ENCODE assay signal across 1 cellular context in genomic region chr14:51104467-51104866, GRCh38.
TF ChIP-seq lines count a peak whose summit lies in the region.

No MANE protein-coding gene starts in this region.

TF ChIP-seq in WTC11, 78 proteins besides CTCF, POLR2A, EP300 and RAD21 (continued from another document):
- TF ChIP-seq, protein P1, sequence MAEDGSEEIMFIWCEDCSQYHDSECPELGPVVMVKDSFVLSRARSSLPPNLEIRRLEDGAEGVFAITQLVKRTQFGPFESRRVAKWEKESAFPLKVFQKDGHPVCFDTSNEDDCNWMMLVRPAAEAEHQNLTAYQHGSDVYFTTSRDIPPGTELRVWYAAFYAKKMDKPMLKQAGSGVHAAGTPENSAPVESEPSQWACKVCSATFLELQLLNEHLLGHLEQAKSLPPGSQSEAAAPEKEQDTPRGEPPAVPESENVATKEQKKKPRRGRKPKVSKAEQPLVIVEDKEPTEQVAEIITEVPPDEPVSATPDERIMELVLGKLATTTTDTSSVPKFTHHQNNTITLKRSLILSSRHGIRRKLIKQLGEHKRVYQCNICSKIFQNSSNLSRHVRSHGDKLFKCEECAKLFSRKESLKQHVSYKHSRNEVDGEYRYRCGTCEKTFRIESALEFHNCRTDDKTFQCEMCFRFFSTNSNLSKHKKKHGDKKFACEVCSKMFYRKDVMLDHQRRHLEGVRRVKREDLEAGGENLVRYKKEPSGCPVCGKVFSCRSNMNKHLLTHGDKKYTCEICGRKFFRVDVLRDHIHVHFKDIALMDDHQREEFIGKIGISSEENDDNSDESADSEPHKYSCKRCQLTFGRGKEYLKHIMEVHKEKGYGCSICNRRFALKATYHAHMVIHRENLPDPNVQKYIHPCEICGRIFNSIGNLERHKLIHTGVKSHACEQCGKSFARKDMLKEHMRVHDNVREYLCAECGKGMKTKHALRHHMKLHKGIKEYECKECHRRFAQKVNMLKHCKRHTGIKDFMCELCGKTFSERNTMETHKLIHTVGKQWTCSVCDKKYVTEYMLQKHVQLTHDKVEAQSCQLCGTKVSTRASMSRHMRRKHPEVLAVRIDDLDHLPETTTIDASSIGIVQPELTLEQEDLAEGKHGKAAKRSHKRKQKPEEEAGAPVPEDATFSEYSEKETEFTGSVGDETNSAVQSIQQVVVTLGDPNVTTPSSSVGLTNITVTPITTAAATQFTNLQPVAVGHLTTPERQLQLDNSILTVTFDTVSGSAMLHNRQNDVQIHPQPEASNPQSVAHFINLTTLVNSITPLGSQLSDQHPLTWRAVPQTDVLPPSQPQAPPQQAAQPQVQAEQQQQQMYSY (CRISPR knock-in tag; IDR thresholded peaks at IDR 0.05) = no peak
- no peak for TF ChIP-seq ZNF317 (CRISPR knock-in tag; IDR thresholded peaks at IDR 0.05; ENCODE audit: borderline replicate concordance, low read depth)
- no peak for TF ChIP-seq ZNF416 (CRISPR knock-in tag; IDR thresholded peaks at IDR 0.05)
- TF ChIP-seq NR3C1 (CRISPR knock-in tag; conservative IDR thresholded peaks at IDR 0.05; ENCODE audit: low read depth) = no peak
